Comparison of ENCODE assay signal across 8 cellular contexts in genomic region chr3:50337175-50337861, GRCh38. TPM values are rescaled to one million over a fixed set of nuclear protein-coding genes. Genes with fewer than 3 reads are reported as not detected.
DNase-seq lines count a peak whose midpoint lies in the region; ATAC-seq and TF ChIP-seq lines count a peak whose summit lies in the region.

No MANE protein-coding gene starts in this region.

- DNase-seq in GM10248 (ENCODE audit: extremely low spot score) (peak; percentile 99), NCI-H1092 (lab: John Stamatoyannopoulos, UW) (peak; percentile 94), SK-N-SH (peak; percentile 100), glomerular visceral epithelial cell (ENCODE audit: extremely low spot score) (peak; percentile 99), osteoblast (ENCODE audit: insufficient read length, low spot score, missing footprints) (peak; percentile 100), thoracic aorta (ENCODE audit: low spot score) (peak; percentile 98)
- DNase-seq in activated naive CD4-positive, alpha-beta T cell treated with anti-CD3 and anti-CD28 coated beads, Interleukin-2, amount 50 U/mL, for 72 hours (ENCODE audit: low spot score in 2 of 2), result peak; percentile 95 to 99

- H3K27me3 ChIP-seq in SK-N-SH (ENCODE audit: insufficient read depth), result no peaks in the 10 kb centered on the region
- H3K27me3 ChIP-seq in osteoblast (ENCODE audit: insufficient read depth, low read length), result no peaks in the 10 kb centered on the region
- H3K27me3 ChIP-seq in thoracic aorta (replicated peaks; ENCODE audit: insufficient read depth), result no peaks in the 10 kb centered on the region

- peak; percentile 72 for ATAC-seq in HG02610 (IDR thresholded peaks at IDR 0.05; ENCODE audit: unreplicated experiment)
- peak; percentile 81 to 87 for ATAC-seq in activated naive CD4-positive, alpha-beta T cell treated with anti-CD3 and anti-CD28 coated beads, Interleukin-2, amount 50 U/mL, for 72 hours
- peak; percentile 87 for ATAC-seq in thoracic aorta (ENCODE audit: insufficient number of reproducible peaks, low FRiP score, low read depth)

- H3K36me3 Mint-ChIP-seq in activated naive CD4-positive, alpha-beta T cell treated with anti-CD3 and anti-CD28 coated beads, Interleukin-2, amount 50 U/mL, for 72 hours, result peaks cover 40 to 51% of the 10 kb centered on the region in 2 donors

- POLR2A ChIA-PET in GM10248 (lab: Yijun Ruan, JAX) (interaction anchor here (0.6 to 2.8 kb wide), 8 partner anchors 9 to 212 kb away, joined by 3 to 30 read pairs (median 4); partner anchors contain the start of genes CYB561D2, HYAL3, NAA80 and NPRL2), SK-N-SH (lab: Yijun Ruan, JAX) (interaction anchor here (0.5 to 3.6 kb wide), 16 partner anchors 10 to 232 kb away, joined by 3 to 38 read pairs (median 4); partner anchors contain the start of genes C3orf18, CYB561D2, HEMK1 and HYAL3)

- H3K4me1 ChIP-seq in SK-N-SH (ENCODE audit: control insufficient read depth in 1 of 2, insufficient read depth in 2 of 2, low read depth in 1 of 2, low read length in 1 of 2) (peaks cover 10 to 33% of the 10 kb centered on the region in 2 experiments), osteoblast (ENCODE audit: insufficient read depth, low read length) (peaks cover 64% of the 10 kb centered on the region), thoracic aorta (ENCODE audit: control insufficient read depth in 1 of 2, low read depth in 2 of 2) (peaks cover 47 to 78% of the 10 kb centered on the region in 2 donors)

- H3K9me2 ChIP-seq in SK-N-SH, result no peaks in the 10 kb centered on the region

- CTCF ChIA-PET in GM10248 (lab: Yijun Ruan, JAX), result interaction anchor here (0.9 to 6.6 kb wide), 13 partner anchors 10 to 1098 kb away, joined by 3 to 55 read pairs (median 5); partner anchors contain the start of genes CYB561D2, HYAL2, HYAL3 and NAA80
- CTCF ChIA-PET in SK-N-SH (lab: Yijun Ruan, JAX), result interaction anchor here (0.7 to 6.8 kb wide), 17 partner anchors 10 to 229 kb away, joined by 3 to 60 read pairs (median 4); partner anchors contain the start of genes CYB561D2, HYAL1, HYAL2 and IFRD2

- no peak for TF ChIP-seq RAD21 in SK-N-SH (IDR thresholded peaks at IDR 0.05; ENCODE audit: low read length)

- no peaks in the 10 kb centered on the region for H3K36me3 ChIP-seq in SK-N-SH (replicated peaks in 1 of 2; ENCODE audit: control insufficient read depth in 1 of 2, insufficient read depth in 2 of 2, low read length in 1 of 2)
- peaks cover 2% of the 10 kb centered on the region for H3K36me3 ChIP-seq in osteoblast (ENCODE audit: insufficient read depth, low read length)
- no peaks in the 10 kb centered on the region for H3K36me3 ChIP-seq in thoracic aorta

- H3K9me3 ChIP-seq in SK-N-SH (no peaks in the 10 kb centered on the region), osteoblast (ENCODE audit: low read depth, low read length) (no peaks in the 10 kb centered on the region), thoracic aorta (no peaks in the 10 kb centered on the region)

- 0% methylated on average over 23 of the region's 79 CpGs for WGBS in SK-N-SH (ENCODE audit: low lambda C conversion rate)

- H3K4me2 ChIP-seq in SK-N-SH, result peak overlapping the region; percentile 96
- peak overlapping the region; percentile 83 for H3K4me2 ChIP-seq in osteoblast (ENCODE audit: insufficient read depth, low read length)

- no peaks in the 10 kb centered on the region for H3K9me3 Mint-ChIP-seq in activated naive CD4-positive, alpha-beta T cell treated with anti-CD3 and anti-CD28 coated beads, Interleukin-2, amount 50 U/mL, for 72 hours

- H3K27ac ChIP-seq in SK-N-SH (ENCODE audit: low read depth in 2 of 2, low read length in 1 of 2), result peak overlapping the region; percentile 82 to 98
- peak overlapping the region; percentile 84 for H3K27ac ChIP-seq in osteoblast (ENCODE audit: low read depth, low read length)
- peak overlapping the region; percentile 90 to 93 for H3K27ac ChIP-seq in thoracic aorta

- H3K4me3 ChIP-seq in SK-N-SH (ENCODE audit: low read depth in 2 of 2, low read length in 1 of 2) (peak overlapping the region; percentile 77 to 79), osteoblast (ENCODE audit: insufficient read depth, low read length) (peak overlapping the region; percentile 90), thoracic aorta (peak overlapping the region; percentile 74)

- TF ChIP-seq EP300 in SK-N-SH (IDR thresholded peaks at IDR 0.05; ENCODE audit: borderline replicate concordance in 1 of 2, low read depth in 1 of 2, low read length in 1 of 2), result peak; percentile 13 to 41; a peak in 1 of 4 replicates

- H3K27ac Mint-ChIP-seq in activated naive CD4-positive, alpha-beta T cell treated with anti-CD3 and anti-CD28 coated beads, Interleukin-2, amount 50 U/mL, for 72 hours, result peak overlapping the region; percentile 88 to 96

- H2AFZ ChIP-seq in SK-N-SH (ENCODE audit: low read depth), result peak overlapping the region; percentile 84
- H2AFZ ChIP-seq in osteoblast (ENCODE audit: low read length), result peak overlapping the region; percentile 88

- H3F3A ChIP-seq in SK-N-SH (replicated peaks; ENCODE audit: insufficient read depth), result peaks cover 3% of the 10 kb centered on the region

- H3K79me2 ChIP-seq in SK-N-SH (ENCODE audit: insufficient read depth) (peaks cover 57% of the 10 kb centered on the region), osteoblast (ENCODE audit: insufficient read depth, low read length) (peaks cover 76% of the 10 kb centered on the region)

- peak overlapping the region; percentile 78 for H3K9ac ChIP-seq in SK-N-SH

- TF ChIP-seq CTCF in GM10248 (IDR thresholded peaks at IDR 0.05; ENCODE audit: control extremely low read depth, extremely low read depth, low read depth, missing control alignments) (no peak), SK-N-SH (IDR thresholded peaks at IDR 0.05) (no peak), osteoblast (IDR thresholded peaks at IDR 0.05; ENCODE audit: extremely low read depth, low read depth, low read length) (no peak), thoracic aorta (IDR thresholded peaks at IDR 0.05) (no peak)

- peaks cover 10% of the 10 kb centered on the region; the same call in 1 of the 2 replicates for H4K20me1 ChIP-seq in SK-N-SH (ENCODE audit: insufficient read depth)
- H4K20me1 ChIP-seq in osteoblast (ENCODE audit: insufficient read depth, low read length), result peaks cover 27% of the 10 kb centered on the region

TF ChIP-seq in SK-N-SH, 30 proteins besides CTCF, POLR2A, EP300 and RAD21 (continues in another document):
- peak; percentile 59; the same call in 1 of the 2 replicates for TF ChIP-seq RFX5 (IDR thresholded peaks at IDR 0.05; ENCODE audit: low read length)
- TF ChIP-seq, protein P1, sequence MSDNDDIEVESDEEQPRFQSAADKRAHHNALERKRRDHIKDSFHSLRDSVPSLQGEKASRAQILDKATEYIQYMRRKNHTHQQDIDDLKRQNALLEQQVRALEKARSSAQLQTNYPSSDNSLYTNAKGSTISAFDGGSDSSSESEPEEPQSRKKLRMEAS (IDR thresholded peaks at IDR 0.05; ENCODE audit: low read depth), result peak; percentile 87
- TF ChIP-seq POLR2AphosphoS5 (IDR thresholded peaks at IDR 0.05; ENCODE audit: low read depth, low read length), result peak; percentile 76
- peak; percentile 75 for TF ChIP-seq NRF1 (IDR thresholded peaks at IDR 0.05; ENCODE audit: low read depth, low read length)
- TF ChIP-seq MXI1 (IDR thresholded peaks at IDR 0.05; ENCODE audit: low read depth, low read length), result peak; percentile 96
- TF ChIP-seq CHD2 (IDR thresholded peaks at IDR 0.05; ENCODE audit: low read length, partially characterized antibody), result peak; percentile 25
- TF ChIP-seq, protein P2, sequence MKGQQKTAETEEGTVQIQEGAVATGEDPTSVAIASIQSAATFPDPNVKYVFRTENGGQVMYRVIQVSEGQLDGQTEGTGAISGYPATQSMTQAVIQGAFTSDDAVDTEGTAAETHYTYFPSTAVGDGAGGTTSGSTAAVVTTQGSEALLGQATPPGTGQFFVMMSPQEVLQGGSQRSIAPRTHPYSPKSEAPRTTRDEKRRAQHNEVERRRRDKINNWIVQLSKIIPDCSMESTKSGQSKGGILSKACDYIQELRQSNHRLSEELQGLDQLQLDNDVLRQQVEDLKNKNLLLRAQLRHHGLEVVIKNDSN (IDR thresholded peaks at IDR 0.05; ENCODE audit: borderline replicate concordance, low read depth), result no peak
- 0 out of 2 replicates have a peak, but pooled peaks have one; percentile 34 for TF ChIP-seq FOXM1 (IDR thresholded peaks at IDR 0.05; ENCODE audit: low read depth)
- TF ChIP-seq TEAD4 (IDR thresholded peaks at IDR 0.05; ENCODE audit: borderline replicate concordance, insufficient read depth), result no peak

RNA-seq across cellular contexts. Expression of gene RASSF1, which starts 3.3 kb away (rescaled TPM):
- polyA plus RNA-seq in SK-N-SH (2012; rRNA removed), result 28.1 and 32.3 TPM in 2 replicates
- polyA plus RNA-seq in SK-N-SH (2012; cell fraction: cytosol; rRNA removed), result 19.1 and 27.8 TPM in 2 replicates
- polyA plus RNA-seq in SK-N-SH (2012; cell fraction: nucleus; rRNA removed), result 34.1 and 37.0 TPM in 2 replicates
- 10 to 100 TPM; 68.3 to 83.1 TPM for total RNA-seq in activated naive CD4-positive, alpha-beta T cell treated with anti-CD3 and anti-CD28 coated beads, Interleukin-2, amount 50 U/mL, for 72 hours
- total RNA-seq in osteoblast (17.4 and 18.1 TPM in 2 replicates), thoracic aorta (10 to 100 TPM; 45.2 to 72.2 TPM)

RNA-seq across cellular contexts. Expression of gene ZMYND10, which starts 8.2 kb away (rescaled TPM):
- 0.83 and 0.95 TPM in 2 replicates for polyA plus RNA-seq in SK-N-SH (2012; rRNA removed)
- 0.33 and 0.73 TPM in 2 replicates for polyA plus RNA-seq in SK-N-SH (2012; cell fraction: cytosol; rRNA removed)
- polyA plus RNA-seq in SK-N-SH (2012; cell fraction: nucleus; rRNA removed), result 4.2 and 8.1 TPM in 2 replicates
- 1 to 10 TPM; 1.9 to 4.1 TPM for total RNA-seq in activated naive CD4-positive, alpha-beta T cell treated with anti-CD3 and anti-CD28 coated beads, Interleukin-2, amount 50 U/mL, for 72 hours
- total RNA-seq in osteoblast, result 0.88 and 2.9 TPM in 2 replicates
- total RNA-seq in thoracic aorta, result not detected

RNA-seq across cellular contexts. Expression of gene TUSC2, which starts 9.3 kb away (rescaled TPM):
- polyA plus RNA-seq in SK-N-SH (2012; rRNA removed), result 58.7 and 79.3 TPM in 2 replicates
- 45.0 and 66.4 TPM in 2 replicates for polyA plus RNA-seq in SK-N-SH (2012; cell fraction: cytosol; rRNA removed)
- 35.0 and 40.0 TPM in 2 replicates for polyA plus RNA-seq in SK-N-SH (2012; cell fraction: nucleus; rRNA removed)
- 10 to 100 TPM; 10.7 to 20.1 TPM for total RNA-seq in activated naive CD4-positive, alpha-beta T cell treated with anti-CD3 and anti-CD28 coated beads, Interleukin-2, amount 50 U/mL, for 72 hours
- total RNA-seq in osteoblast (15.9 and 16.6 TPM in 2 replicates), thoracic aorta (10 to 100 TPM; 12.6 to 19.4 TPM)

RNA-seq across cellular contexts. Expression of gene NPRL2, which starts 13.3 kb away (rescaled TPM):
- polyA plus RNA-seq in SK-N-SH (2012; rRNA removed), result 43.6 and 56.2 TPM in 2 replicates
- 23.0 and 30.4 TPM in 2 replicates for polyA plus RNA-seq in SK-N-SH (2012; cell fraction: cytosol; rRNA removed)
- polyA plus RNA-seq in SK-N-SH (2012; cell fraction: nucleus; rRNA removed), result 124 and 132 TPM in 2 replicates
- 10 to 100 TPM; 42.3 to 50.7 TPM for total RNA-seq in activated naive CD4-positive, alpha-beta T cell treated with anti-CD3 and anti-CD28 coated beads, Interleukin-2, amount 50 U/mL, for 72 hours
- 21.7 and 22.1 TPM in 2 replicates for total RNA-seq in osteoblast
- total RNA-seq in thoracic aorta, result 10 to 100 TPM; 15.4 to 21.0 TPM

RNA-seq across cellular contexts. Expression of gene CYB561D2, which starts 13.3 kb away (rescaled TPM):
- 40.7 and 46.5 TPM in 2 replicates for polyA plus RNA-seq in SK-N-SH (2012; rRNA removed)
- polyA plus RNA-seq in SK-N-SH (2012; cell fraction: cytosol; rRNA removed), result 22.5 and 32.0 TPM in 2 replicates
- polyA plus RNA-seq in SK-N-SH (2012; cell fraction: nucleus; rRNA removed), result 59.4 and 69.3 TPM in 2 replicates
- 10 to 100 TPM; 18.1 to 34.3 TPM for total RNA-seq in activated naive CD4-positive, alpha-beta T cell treated with anti-CD3 and anti-CD28 coated beads, Interleukin-2, amount 50 U/mL, for 72 hours
- 22.1 and 25.0 TPM in 2 replicates for total RNA-seq in osteoblast
- total RNA-seq in thoracic aorta, result 10 to 100 TPM; 22.5 to 29.4 TPM

Comparison
In these comparisons a context has a peak if more than half of its experiments do, and no peak if none do; other contexts are left out.
1. Peak in every context shown above with its lines: DNase-seq, ATAC-seq, H3K4me3 ChIP-seq and H3K27ac ChIP-seq.